Comparison of ENCODE assay signal across 33 cellular contexts in genomic region chr10:78719276-78719675, GRCh38.
"Had no signal": no experiment of that assay in that cellular context is flagged by ENCODE, and none has a peak within 500 bp of the region (broad histone marks: within the 10 kb centered on the region; RNA-seq: fewer than 3 reads in every experiment).

No MANE protein-coding gene starts in this region.

- H3K36me3 ChIP-seq: adrenal gland, ascending aorta, brain microvascular endothelial cell, breast epithelium, cardiac muscle cell had no signal

- H3K27ac ChIP-seq: adrenal gland, ascending aorta, body of pancreas, brain microvascular endothelial cell, cardiac muscle cell had no signal

- H3K27me3 ChIP-seq: adrenal gland, ascending aorta, body of pancreas, breast epithelium, cardiac muscle cell had no signal

- H3K4me1 ChIP-seq: adrenal gland, breast epithelium had no signal

- ATAC-seq: activated naive CD4-positive, alpha-beta T cell treated with anti-CD3 and anti-CD28 coated beads, Interleukin-2, amount 50 U/mL, for 72 hours; activated naive CD8-positive, alpha-beta T cell treated with anti-CD3 and anti-CD28 coated beads, Interleukin-2, amount 50 U/mL, for 24 hours; activated T-cell treated with anti-CD3 and anti-CD28 coated beads, Interleukin-2, amount 50 U/mL, for 4 hours; activated T-cell treated with anti-CD3 and anti-CD28 coated beads, Interleukin-2, amount 50 U/mL, for 72 hours; activated T-helper 17 cell treated with anti-CD3 and anti-CD28 coated beads, Interleukin-2, amount 50 U/mL, for 72 hours; body of pancreas had no signal

- H3K4me3 ChIP-seq: adrenal gland, ascending aorta, body of pancreas, breast epithelium, cardiac muscle cell had no signal

- DNase-seq: activated effector memory CD4-positive, alpha-beta T cell treated with anti-CD3 and anti-CD28 coated beads, Interleukin-2, amount 50 U/mL, for 16 hours; activated effector memory CD4-positive, alpha-beta T cell treated with Interleukin-2 at 50 U/mL for 16 hours; activated gamma-delta T cell; activated gamma-delta T cell treated with Interleukin-2 at 50 U/mL for 16 hours; activated naive CD4-positive, alpha-beta T cell; activated naive CD4-positive, alpha-beta T cell treated with anti-CD3 and anti-CD28 coated beads for 36 hours; activated naive CD4-positive, alpha-beta T cell treated with anti-CD3 and anti-CD28 coated beads, Interleukin-2, amount 10 ng/mL, durations not matched to agents 7 days and 5 days; activated naive CD4-positive, alpha-beta T cell treated with anti-CD3 and anti-CD28 coated beads, Interleukin-2, amount 50 U/mL, for 16 hours; activated naive CD4-positive, alpha-beta T cell treated with Interleukin-2 at 50 U/mL for 16 hours; activated naive CD8-positive, alpha-beta T cell treated with anti-CD3 and anti-CD28 coated beads for 36 hours; activated naive CD8-positive, alpha-beta T cell treated with anti-CD3 and anti-CD28 coated beads, Interleukin-2, amount 10 ng/mL, durations not matched to agents 7 days and 5 days; activated naive CD8-positive, alpha-beta T cell treated with anti-CD3 and anti-CD28 coated beads, Interleukin-2, amount 50 U/mL, for 24 hours; activated T-cell treated with anti-CD3 and anti-CD28 coated beads for 4 hours; activated T-cell treated with anti-CD3 and anti-CD28 coated beads, Interleukin-2, amount 50 U/mL, for 1 hour; activated T-cell treated with anti-CD3 and anti-CD28 coated beads, Interleukin-2, amount 50 U/mL, for 24 hours; activated T-cell treated with anti-CD3 and anti-CD28 coated beads, Interleukin-2, amount 50 U/mL, for 4 hours; activated T-cell treated with anti-CD3 and anti-CD28 coated beads, Interleukin-2, amount 50 U/mL, for 48 hours; activated T-cell treated with anti-CD3 and anti-CD28 coated beads, Interleukin-2, amount 50 U/mL, for 72 hours; amniotic stem cell; amygdala; anterior cingulate cortex; aorta; body of pancreas; brain microvascular endothelial cell; caudate nucleus; central memory CD4-positive, alpha-beta T cell; cerebellar nuclear complex had no signal

- H3K9me3 ChIP-seq: adrenal gland, ascending aorta, body of pancreas, breast epithelium had no signal
